ENCODE assay signal across 5 cellular contexts in genomic region chr1:145429329-145429728, GRCh38. TPM values are rescaled to one million over a fixed set of nuclear protein-coding genes. Genes with fewer than 3 reads are reported as not detected.
DNase-seq lines count a peak whose midpoint lies in the region; ATAC-seq, FAIRE-seq and TF ChIP-seq lines count a peak whose summit lies in the region.
"Not testable (repeated sequence)": the region's sequence is repeated elsewhere in the genome, so short reads cannot be mapped to it uniquely, and the experiment has no call there.
"Had no signal": no experiment of that assay in that cellular context is flagged by ENCODE, and none has a peak within 500 bp of the region (broad histone marks: within the 10 kb centered on the region; RNA-seq: fewer than 3 reads in every experiment).

No MANE protein-coding gene starts in this region.

- POLR2A ChIA-PET in HEK293 (lab: Yijun Ruan, JAX); K562 (lab: Yijun Ruan, JAX): not testable (repeated sequence)

- not testable (repeated sequence) for H3K4me1 ChIP-seq in HEK293 (ENCODE audit: control insufficient read depth, insufficient read depth, low read length); right cardiac atrium (ENCODE audit: control insufficient read depth, insufficient read depth, low read length)
- peaks cover 2 to 11% of the 10 kb centered on the region in 2 experiments; a peak in 2 of 5 replicates for H3K4me1 ChIP-seq in K562 (replicated peaks in 1 of 2; ENCODE audit: control insufficient read depth in 2 of 2, insufficient read depth in 2 of 2, low read length in 2 of 2)

- not testable (repeated sequence) for H4K20me1 ChIP-seq in K562 (replicated peaks; ENCODE audit: control insufficient read depth, insufficient read depth, low read length)

- H3K36me3 Mint-ChIP-seq in neural crest cell (ENCODE audit: low read depth): peaks cover 10% of the 10 kb centered on the region

- H3K27me3 Mint-ChIP-seq in neural crest cell (ENCODE audit: low read depth): peaks cover 85% of the 10 kb centered on the region

- in situ Hi-C loops in K562 (cut with MboI): not testable (repeated sequence)

- WGBS in K562 (ENCODE audit: insufficient coverage, low coverage, missing lambda C conversion rate): 0% methylated on average over 1 of the region's 1 CpG
- WGBS in right cardiac atrium: 94% methylated on average over 1 of the region's 1 CpG

- not testable (repeated sequence) for TF ChIP-seq RAD21 in K562 (CRISPR knock-in tag; conservative IDR thresholded peaks at IDR 0.05 in 1 of 2, IDR thresholded peaks at IDR 0.05 in 1 of 2)

- H3K27me3 ChIP-seq in K562 (ENCODE audit: control insufficient read depth in 2 of 2, insufficient read depth in 2 of 2, low read length in 2 of 2); right cardiac atrium (ENCODE audit: control insufficient read depth, insufficient read depth): not testable (repeated sequence)

- intact Hi-C loops in K562 (cut with micrococcal nuclease); right cardiac atrium (cut with DNase I): not testable (repeated sequence)

- not testable (repeated sequence) for H3K9me3 ChIP-seq in HEK293 (ENCODE audit: control insufficient read depth, insufficient read depth, low read depth, low read length); K562 (replicated peaks; ENCODE audit: control insufficient read depth, insufficient read depth, low read depth, low read length); right cardiac atrium (ENCODE audit: control insufficient read depth, low read length)

- H3K27ac Mint-ChIP-seq in neural crest cell (ENCODE audit: unreplicated experiment): not testable (repeated sequence)

- not testable (repeated sequence) for BruUV-seq in K562 (replicated peaks; lab: Mats Ljungman, UMichigan)

- H3K4me1 Mint-ChIP-seq in neural crest cell: peaks cover 17% of the 10 kb centered on the region

- H3K36me3 ChIP-seq in HEK293 (ENCODE audit: control insufficient read depth in 2 of 2, insufficient read depth in 1 of 2, low read length in 2 of 2); K562 (ENCODE audit: control insufficient read depth, insufficient read depth, low read length): not testable (repeated sequence)

- H3K9ac ChIP-seq in K562 (ENCODE audit: insufficient read depth in 1 of 2, low read depth in 2 of 2, low read length in 2 of 2): not testable (repeated sequence)

- peak overlapping the region; percentile 11 for H3K4me3 Mint-ChIP-seq in neural crest cell

- H3K4me2 ChIP-seq in K562 (ENCODE audit: insufficient read depth, low read length): not testable (repeated sequence)

- TF ChIP-seq POLR2A in K562 (conservative IDR thresholded peaks at IDR 0.05): not testable (repeated sequence)

- FAIRE-seq in K562 (lab: Jason Lieb, UNC): not testable (repeated sequence)

- H3K9me1 ChIP-seq in K562 (ENCODE audit: control insufficient read depth, insufficient read depth, low read length): not testable (repeated sequence)

- CTCF ChIA-PET in HEK293 (lab: Yijun Ruan, JAX); K562 (lab: Yijun Ruan, JAX; ENCODE audit: low intra/inter-chr PET ratio): not testable (repeated sequence)

- H3K79me2 ChIP-seq in K562 (ENCODE audit: control insufficient read depth, insufficient read depth, low read length): not testable (repeated sequence)

- DNase-seq in K562 (ENCODE audit: extremely low read depth in 1 of 4, low spot score in 3 of 4); right cardiac atrium; neural crest cell (ENCODE audit: low read depth, low spot score): not testable (repeated sequence)

- H2AFZ ChIP-seq in K562 (ENCODE audit: low read depth, low read length): not testable (repeated sequence)

- not testable (repeated sequence) for ATAC-seq in K562, right cardiac atrium

- TF ChIP-seq EP300 in K562 (IDR thresholded peaks at IDR 0.05; ENCODE audit: low read length): not testable (repeated sequence)

- H3K9me3 Mint-ChIP-seq in neural crest cell: not testable (repeated sequence)

- TF ChIP-seq CTCF in HEK293 (tag by site-specific recombination; IDR thresholded peaks at IDR 0.05); K562 (IDR thresholded peaks at IDR 0.05 in 2 of 3, conservative IDR thresholded peaks at IDR 0.05 in 1 of 3; ENCODE audit: insufficient read depth in 2 of 3, low read depth in 1 of 3, low read length in 3 of 3); neural crest cell (conservative IDR thresholded peaks at IDR 0.05): not testable (repeated sequence)

- not testable (repeated sequence) for H3K4me3 ChIP-seq in HEK293 (ENCODE audit: low read depth, low read length); K562
- peak overlapping the region; percentile 25 for H3K4me3 ChIP-seq in right cardiac atrium (ENCODE audit: low read length)

- H3K27ac ChIP-seq in HEK293 (ENCODE audit: extremely low read depth, low read depth, low read length); K562 (ENCODE audit: extremely low read depth, low read depth, low read length); right cardiac atrium (ENCODE audit: low read length): not testable (repeated sequence)

TF ChIP-seq in HEK293, 187 proteins besides CTCF, POLR2A, EP300 and RAD21 (continues in another document):
- 0 out of 2 replicates have a peak, but pooled peaks have one; percentile 34 for TF ChIP-seq ZNF280D (tag by site-specific recombination; IDR thresholded peaks at IDR 0.05)

TF ChIP-seq in K562, 482 proteins besides CTCF, POLR2A, EP300 and RAD21:
- peak in 1 of 2 experiments; percentile 26; a peak in 1 of 4 replicates for TF ChIP-seq TRIM24 (IDR thresholded peaks at IDR 0.05)
- peak; percentile 78 for TF ChIP-seq ZNF280A (IDR thresholded peaks at IDR 0.05; ENCODE audit: low read depth, partially characterized antibody)
- TF ChIP-seq TRIM28 (IDR thresholded peaks at IDR 0.05): peak; percentile 81; the same call in 1 of the 2 replicates
- peak in 1 of 2 experiments; percentile 72; a peak in 2 of 3 replicates for TF ChIP-seq CBX3 (IDR thresholded peaks at IDR 0.05; ENCODE audit: borderline replicate concordance in 1 of 2, low read length in 2 of 2)
TF ChIP-seq in K562: peak in this region for 4; not testable (repeated sequence) for 478.

RNA-seq across cellular contexts. Expression of gene NBPF20, which starts 3.9 kb away (rescaled TPM):
- 7.3 and 11.8 TPM in 2 replicates for total RNA-seq in K562 (2011; cell fraction: chromatin; rRNA removed; ENCODE audit: low replicate concordance)
- 3.0 and 3.4 TPM in 2 replicates for total RNA-seq in K562 (2011; cell fraction: nucleolus; rRNA removed)
- 5.4 and 5.8 TPM in 2 replicates for total RNA-seq in K562 (2011; cell fraction: nucleoplasm; rRNA removed)
- 1.00 and 1.4 TPM in 2 replicates for total RNA-seq in K562 (2014; rRNA removed)
- 2.2 and 2.7 TPM in 2 replicates for total RNA-seq in K562 (2014; rRNA removed; fragmentation: Illumina TruSeq; extraction: Trizol)
- total RNA-seq in K562 (2015; rRNA removed; fragmentation: Illumina TruSeq; extraction: Trizol): 2.5 and 2.8 TPM in 2 replicates
- 0.71 and 1.4 TPM in 2 replicates for total RNA-seq in K562 (2021)
- polyA plus RNA-seq in K562 (2011; rRNA removed): 2.3 and 2.5 TPM in 2 replicates
- polyA plus RNA-seq in K562 (2011; cell fraction: cytosol; rRNA removed): 1.2 and 2.3 TPM in 2 replicates
- polyA plus RNA-seq in K562 (2011; cell fraction: nucleus; rRNA removed): 4.2 and 6.1 TPM in 2 replicates
- polyA plus RNA-seq in K562 (2012): 2.1 and 2.3 TPM in 2 replicates
- polyA plus RNA-seq in K562 (2014; fragmentation: Illumina TruSeq; extraction: Trizol): 1.6 and 2.2 TPM in 2 replicates
- under 1 TPM; 0.38 to 0.43 TPM for polyA plus RNA-seq in K562 (2014; fragmentation: Nextera tagmentation; extraction: Ambion mirVana)
- 0.70 and 0.88 TPM in 2 replicates for polyA plus RNA-seq in K562 (2014; rRNA removed)
- polyA minus RNA-seq in K562 (2011; rRNA and poly(A)+ RNA removed): 3.2 and 4.3 TPM in 2 replicates
- polyA minus RNA-seq in K562 (2011; cell fraction: cytosol; rRNA and poly(A)+ RNA removed): 1.2 and 1.3 TPM in 2 replicates
- polyA minus RNA-seq in K562 (2011; cell fraction: nucleus; rRNA and poly(A)+ RNA removed): 1.9 and 2.3 TPM in 2 replicates
- total RNA-seq in right cardiac atrium: 1 to 10 TPM in 3 of 4 donors, under 1 TPM in 1; 0.91 to 1.7 (median 1.3) TPM
- polyA plus RNA-seq in right cardiac atrium: 0.79 TPM
- 4.3 and 4.7 TPM in 2 replicates for total RNA-seq in neural crest cell
- polyA plus RNA-seq: CD14-positive monocyte had no signal
